Comparison of ENCODE assay signal across 10 cellular contexts in genomic region chr2:126666003-126666402, GRCh38. TPM values are rescaled to one million over a fixed set of nuclear protein-coding genes. Genes with fewer than 3 reads are reported as not detected.
DNase-seq lines count a peak whose midpoint lies in the region; ATAC-seq, FAIRE-seq and TF ChIP-seq lines count a peak whose summit lies in the region.
"Had no signal": no experiment of that assay in that cellular context is flagged by ENCODE, and none has a peak within 500 bp of the region (broad histone marks: within the 10 kb centered on the region; RNA-seq: fewer than 3 reads in every experiment).

No MANE protein-coding gene starts in this region.

- peaks cover 99% of the 10 kb centered on the region for H3K4me1 Mint-ChIP-seq in nephron progenitor cell

- TF ChIP-seq RAD21 in K562 (CRISPR knock-in tag; conservative IDR thresholded peaks at IDR 0.05 in 1 of 2, IDR thresholded peaks at IDR 0.05 in 1 of 2), result no peak

- H3K9me3 ChIP-seq in BLaER1 (no peaks in the 10 kb centered on the region), K562 (replicated peaks; ENCODE audit: control insufficient read depth, insufficient read depth, low read depth, low read length) (no peaks in the 10 kb centered on the region)

- WGBS in K562 (ENCODE audit: insufficient coverage, low coverage, missing lambda C conversion rate), result 81% methylated on average over 7 of the region's 8 CpGs

- BruUV-seq in K562 (replicated peaks; lab: Mats Ljungman, UMichigan), result no TSS peak

- H3K4me3 Mint-ChIP-seq in nephron progenitor cell, result peak overlapping the region; percentile 58

- H4K20me1 ChIP-seq in BLaER1 (peaks cover 100% of the 10 kb centered on the region), K562 (replicated peaks; ENCODE audit: control insufficient read depth, insufficient read depth, low read length) (peaks cover 47% of the 10 kb centered on the region)

- peaks cover 99% of the 10 kb centered on the region for H3K79me2 ChIP-seq in K562 (ENCODE audit: control insufficient read depth, insufficient read depth, low read length)

- TF ChIP-seq CTCF in K562 (IDR thresholded peaks at IDR 0.05 in 2 of 3, conservative IDR thresholded peaks at IDR 0.05 in 1 of 3; ENCODE audit: insufficient read depth in 2 of 3, low read depth in 1 of 3, low read length in 3 of 3) (no peak), nephron progenitor cell (IDR thresholded peaks at IDR 0.05) (no peak)

- H3K36me3 Mint-ChIP-seq in nephron progenitor cell (ENCODE audit: low read depth), result peaks cover 35% of the 10 kb centered on the region

- H3K36me3 ChIP-seq in BLaER1 (peaks cover 71% of the 10 kb centered on the region), H7 (replicated peaks; ENCODE audit: control insufficient read depth, insufficient read depth, low read length) (no peaks in the 10 kb centered on the region), K562 (ENCODE audit: control insufficient read depth, insufficient read depth, low read length) (peaks cover 89% of the 10 kb centered on the region)

- ATAC-seq in K562, result no peak

- intact Hi-C loops in K562 (cut with micrococcal nuclease), result no loop called here

- TF ChIP-seq EP300 in K562 (IDR thresholded peaks at IDR 0.05; ENCODE audit: low read length), result no peak

- H3K4me3 ChIP-seq in BLaER1, result no peak overlapping the region
- H3K4me3 ChIP-seq in H7 (ENCODE audit: insufficient read depth, low read depth, low read length), result no peak overlapping the region
- H3K4me3 ChIP-seq in K562, result no peak overlapping the region

- peak overlapping the region; percentile 36; the same call in 1 of the 2 replicates for H3K9ac ChIP-seq in BLaER1
- peak overlapping the region in 1 of 2 experiments; percentile 62; a peak in 2 of 4 replicates for H3K9ac ChIP-seq in K562 (ENCODE audit: insufficient read depth in 1 of 2, low read depth in 2 of 2, low read length in 2 of 2)

- H2AFZ ChIP-seq in K562 (ENCODE audit: low read depth, low read length), result no peak overlapping the region

- peaks cover 13% of the 10 kb centered on the region for H3K9me1 ChIP-seq in K562 (ENCODE audit: control insufficient read depth, insufficient read depth, low read length)

- H3K4me2 ChIP-seq in BLaER1 (peak overlapping the region; percentile 94), K562 (ENCODE audit: insufficient read depth, low read length) (no peak overlapping the region; the same call in 1 of the 2 replicates)

- H3K4me1 ChIP-seq in BLaER1 (peaks cover 74% of the 10 kb centered on the region), K562 (replicated peaks in 1 of 2; ENCODE audit: control insufficient read depth in 2 of 2, insufficient read depth in 2 of 2, low read length in 2 of 2) (peaks cover 56 to 61% of the 10 kb centered on the region in 2 experiments)

- POLR2A ChIA-PET in K562 (lab: Yijun Ruan, JAX), result no interaction called here

- in situ Hi-C loops in K562 (cut with MboI), result no loop called here

- H3K9me3 Mint-ChIP-seq in nephron progenitor cell, result no peaks in the 10 kb centered on the region

- peak overlapping the region; percentile 92 for H3K27ac Mint-ChIP-seq in nephron progenitor cell

- no peak for TF ChIP-seq POLR2A in K562 (conservative IDR thresholded peaks at IDR 0.05)

- H3K27me3 Mint-ChIP-seq in nephron progenitor cell (ENCODE audit: low read depth, poor library complexity), result peaks cover 4% of the 10 kb centered on the region

- peak; percentile 25 for DNase-seq in H7
- no peak for DNase-seq in K562 (ENCODE audit: extremely low read depth in 1 of 4, low spot score in 3 of 4)
- DNase-seq in nephron progenitor cell, result peak; percentile 17
- no peak for DNase-seq in NAMALWA (ENCODE audit: low spot score)
- DNase-seq in NCI-H1436 (lab: John Stamatoyannopoulos, UW), result no peak
- DNase-seq in stimulated activated CD4-positive, alpha-beta T cell treated with anti-CD3 and anti-CD28 coated beads, Interleukin-2, amount 100 ng/mL, for 48 hours, result no peak
- DNase-seq in amniotic stem cell (lab: John Stamatoyannopoulos, UW), result no peak
- DNase-seq: NCI-H526, small intestine had no signal

- FAIRE-seq in K562 (lab: Jason Lieb, UNC), result no peak
- FAIRE-seq: small intestine had no signal

- CTCF ChIA-PET in K562 (lab: Yijun Ruan, JAX; ENCODE audit: low intra/inter-chr PET ratio), result no interaction called here

- H3K27ac ChIP-seq in BLaER1 (peak overlapping the region; percentile 79), K562 (ENCODE audit: extremely low read depth, low read depth, low read length) (peak overlapping the region; percentile 44)

- H3K27me3 ChIP-seq in BLaER1 (no peaks in the 10 kb centered on the region), H7 (ENCODE audit: control insufficient read depth, insufficient read depth, low read length) (no peaks in the 10 kb centered on the region), K562 (ENCODE audit: control insufficient read depth in 2 of 2, insufficient read depth in 2 of 2, low read length in 2 of 2) (no peaks in the 10 kb centered on the region)

TF ChIP-seq in K562, 482 proteins besides CTCF, POLR2A, EP300 and RAD21:
- no peak for TF ChIP-seq NFYB (IDR thresholded peaks at IDR 0.05; ENCODE audit: extremely low read depth, insufficient read length)
- TF ChIP-seq RBFOX2 (IDR thresholded peaks at IDR 0.05; ENCODE audit: low read depth, low read length), result peak; percentile 46; the same call in 1 of the 2 replicates

RNA-seq across cellular contexts. Expression of gene GYPC, which starts 10.0 kb away (rescaled TPM):
- 68.5 and 92.9 TPM in 2 replicates for total RNA-seq in H7 (2014; rRNA removed; shearing (Covaris generic))
- total RNA-seq in K562 (2011; cell fraction: chromatin; rRNA removed; ENCODE audit: low replicate concordance), result 120 and 158 TPM in 2 replicates
- total RNA-seq in K562 (2011; cell fraction: nucleolus; rRNA removed), result 166 and 169 TPM in 2 replicates
- 154 and 197 TPM in 2 replicates for total RNA-seq in K562 (2011; cell fraction: nucleoplasm; rRNA removed)
- total RNA-seq in K562 (2014; rRNA removed) (282 and 367 TPM in 2 replicates), K562 (2014; rRNA removed; fragmentation: Illumina TruSeq; extraction: Trizol) (121 and 155 TPM in 2 replicates), K562 (2015; rRNA removed; fragmentation: Illumina TruSeq; extraction: Trizol) (174 and 181 TPM in 2 replicates), K562 (2021) (194 and 210 TPM in 2 replicates)
- polyA plus RNA-seq in K562 (2011; rRNA removed) (241 and 252 TPM in 2 replicates), K562 (2014; fragmentation: Illumina TruSeq; extraction: Trizol) (202 and 211 TPM in 2 replicates), K562 (2014; fragmentation: Nextera tagmentation; extraction: Ambion mirVana) (10 to 100 TPM; 50.6 to 53.7 TPM), K562 (2014; rRNA removed) (229 and 299 TPM in 2 replicates)
- polyA plus RNA-seq in K562 (2011; cell fraction: cytosol; rRNA removed), result 439 and 540 TPM in 2 replicates
- 132 and 178 TPM in 2 replicates for polyA plus RNA-seq in K562 (2011; cell fraction: nucleus; rRNA removed)
- 183 and 349 TPM in 2 replicates for polyA plus RNA-seq in K562 (2012)
- 144 and 198 TPM in 2 replicates for polyA minus RNA-seq in K562 (2011; rRNA and poly(A)+ RNA removed)
- 95.9 and 113 TPM in 2 replicates for polyA minus RNA-seq in K562 (2011; cell fraction: cytosol; rRNA and poly(A)+ RNA removed)
- 29.8 and 52.5 TPM in 2 replicates for polyA minus RNA-seq in K562 (2011; cell fraction: nucleus; rRNA and poly(A)+ RNA removed)

Comparison
In these comparisons a context has a peak if more than half of its experiments do, and no peak if none do; other contexts are left out.
1. DNase-seq: peak in H7 (single experiment) and nephron progenitor cell (single experiment); none in K562 (0 of 4), NAMALWA (single experiment), NCI-H1436 (single experiment), stimulated activated CD4-positive, alpha-beta T cell treated with anti-CD3 and anti-CD28 coated beads, Interleukin-2, amount 100 ng/mL, for 48 hours (0 of 2) and amniotic stem cell (single experiment).